8 cellular contexts compared by ENCODE assay signal in genomic region chr2:27051902-27052645, GRCh38. TPM values are rescaled to one million over a fixed set of nuclear protein-coding genes. Genes with fewer than 3 reads are reported as not detected.
A peak's percentile ranks its signal among the peaks of the same experiment; 100 is the strongest.
DNase-seq lines count a peak whose midpoint lies in the region; ATAC-seq and TF ChIP-seq lines count a peak whose summit lies in the region.

No MANE protein-coding gene starts in this region.

- peak overlapping the region; percentile 94 for H3K9ac ChIP-seq in trophoblast cell (ENCODE audit: low read length)

- H3K9me3 ChIP-seq in cardiac muscle cell (ENCODE audit: low read depth): no peaks in the 10 kb centered on the region
- no peaks in the 10 kb centered on the region for H3K9me3 ChIP-seq in trophoblast cell (ENCODE audit: insufficient read depth, low read depth, low read length)

- H3K9me3 Mint-ChIP-seq in activated T-cell treated with anti-CD3 and anti-CD28 coated beads, Interleukin-2, amount 50 U/mL, for 72 hours: peaks cover 0 to 1% of the 10 kb centered on the region in 2 donors

- H3K4me2 ChIP-seq in trophoblast cell (ENCODE audit: low read length): peak overlapping the region; percentile 92

- H3K14ac ChIP-seq in trophoblast cell (ENCODE audit: low read length): peak overlapping the region; percentile 86

- H2BK5ac ChIP-seq in trophoblast cell (ENCODE audit: low read depth, low read length, poor library complexity): peak overlapping the region; percentile 15

- WGBS in trophoblast cell (ENCODE audit: extremely low coverage, insufficient coverage, insufficient read length): no CpG with 5 or more reads among the region's 24 CpGs

- H3K4ac ChIP-seq in trophoblast cell (ENCODE audit: low read depth, low read length): peak overlapping the region; percentile 66

- TF ChIP-seq CTCF in C4-2B (conservative IDR thresholded peaks at IDR 0.05) (no peak), cardiac muscle cell (IDR thresholded peaks at IDR 0.05; ENCODE audit: low read depth, low read length) (no peak)

- H2BK12ac ChIP-seq in trophoblast cell (ENCODE audit: low read length): no peak overlapping the region

- peak overlapping the region; percentile 77 for H4K91ac ChIP-seq in trophoblast cell (ENCODE audit: low read depth, low read length)

- peak overlapping the region; percentile 77 for H3K18ac ChIP-seq in trophoblast cell (ENCODE audit: low read length)

- H3K4me3 Mint-ChIP-seq in activated T-cell treated with anti-CD3 and anti-CD28 coated beads, Interleukin-2, amount 50 U/mL, for 72 hours: peak overlapping the region; percentile 84 to 89

- H4K12ac ChIP-seq in trophoblast cell (ENCODE audit: low read depth, low read length): peak overlapping the region; percentile 73

- peak; percentile 4 for ATAC-seq in HG03045 (IDR thresholded peaks at IDR 0.05; ENCODE audit: unreplicated experiment)
- ATAC-seq in activated T-cell treated with anti-CD3 and anti-CD28 coated beads, Interleukin-2, amount 50 U/mL, for 72 hours (replicated peaks in 1 of 2): no peak

- H3K27me3 Mint-ChIP-seq in activated T-cell treated with anti-CD3 and anti-CD28 coated beads, Interleukin-2, amount 50 U/mL, for 72 hours (ENCODE audit: low read depth): no peaks in the 10 kb centered on the region

- H4K8ac ChIP-seq in trophoblast cell (ENCODE audit: low read depth, low read length): peak overlapping the region; percentile 89

- H3K36me3 ChIP-seq in cardiac muscle cell (peaks cover 33% of the 10 kb centered on the region), trophoblast cell (ENCODE audit: control insufficient read depth in 1 of 2, insufficient read depth in 2 of 2, low read length in 2 of 2) (peaks cover 18 to 28% of the 10 kb centered on the region in 2 experiments)

- H3K27ac ChIP-seq in C4-2B (peak overlapping the region; percentile 68), cardiac muscle cell (peak overlapping the region; percentile 96), trophoblast cell (ENCODE audit: low read depth, low read length) (no peak overlapping the region)

- peaks cover 17% of the 10 kb centered on the region for H3K79me1 ChIP-seq in trophoblast cell (ENCODE audit: low read length)

- peak overlapping the region; percentile 46 for H2AK5ac ChIP-seq in trophoblast cell (ENCODE audit: low read length)

- H2AFZ ChIP-seq in trophoblast cell (ENCODE audit: insufficient read depth, low read length, poor library complexity): peak overlapping the region; percentile 38

- no peak overlapping the region for H3K23ac ChIP-seq in trophoblast cell (ENCODE audit: low read length)

- H3K27ac Mint-ChIP-seq in activated T-cell treated with anti-CD3 and anti-CD28 coated beads, Interleukin-2, amount 50 U/mL, for 72 hours: peak overlapping the region; percentile 73

- H2BK120ac ChIP-seq in trophoblast cell (ENCODE audit: insufficient read depth, low read length, poor library complexity): peak overlapping the region; percentile 44

- H3K4me1 Mint-ChIP-seq in activated T-cell treated with anti-CD3 and anti-CD28 coated beads, Interleukin-2, amount 50 U/mL, for 72 hours (ENCODE audit: low read depth): peaks cover 27% of the 10 kb centered on the region

- peaks cover 3% of the 10 kb centered on the region for H3K79me2 ChIP-seq in trophoblast cell (ENCODE audit: control insufficient read depth, insufficient read depth, low read length, poor library complexity)

- H3K27me3 ChIP-seq in cardiac muscle cell: no peaks in the 10 kb centered on the region
- no peaks in the 10 kb centered on the region for H3K27me3 ChIP-seq in trophoblast cell (ENCODE audit: insufficient read depth, low read length)

- no peak for DNase-seq in activated T-cell treated with anti-CD3 and anti-CD28 coated beads, Interleukin-2, amount 50 U/mL, for 72 hours
- DNase-seq in cardiac muscle cell (ENCODE audit: low read depth in 1 of 2, low spot score in 1 of 2): peak in 1 of 2 donors; percentile 28
- no peak for DNase-seq in trophoblast cell
- no peak for DNase-seq in T-helper 9 cell
- DNase-seq in NCI-H345 (lab: John Stamatoyannopoulos, UW): no peak
- no peak for DNase-seq in stimulated activated CD4-positive, alpha-beta T cell treated with anti-CD3 and anti-CD28 coated beads, Interleukin-15, amount 100 ng/mL, for 24 hours

- peak overlapping the region; percentile 97 for H3K4me3 ChIP-seq in cardiac muscle cell
- peak overlapping the region; percentile 93 for H3K4me3 ChIP-seq in trophoblast cell (ENCODE audit: low read depth, low read length)

- H3K4me1 ChIP-seq in cardiac muscle cell (ENCODE audit: low read depth): peaks cover 9% of the 10 kb centered on the region
- peaks cover 9 to 17% of the 10 kb centered on the region in 2 experiments for H3K4me1 ChIP-seq in trophoblast cell (ENCODE audit: control insufficient read depth in 1 of 2, insufficient read depth in 2 of 2, low read length in 2 of 2)

- H3K36me3 Mint-ChIP-seq in activated T-cell treated with anti-CD3 and anti-CD28 coated beads, Interleukin-2, amount 50 U/mL, for 72 hours (ENCODE audit: insufficient read depth in 2 of 2): peaks cover 7 to 9% of the 10 kb centered on the region in 2 donors

RNA-seq across cellular contexts. Expression of gene AGBL5, which starts 0.6 kb away (rescaled TPM):
- total RNA-seq in activated T-cell treated with anti-CD3 and anti-CD28 coated beads, Interleukin-2, amount 50 U/mL, for 72 hours: 10 to 100 TPM; 12.1 to 16.1 TPM
- 52.0 and 52.5 TPM in 2 replicates for total RNA-seq in cardiac muscle cell
- 67.0 and 77.7 TPM in 2 replicates for polyA plus RNA-seq in cardiac muscle cell
- 24.8 and 25.8 TPM in 2 replicates for polyA plus RNA-seq in trophoblast cell (2013)

RNA-seq across cellular contexts. Expression of gene TMEM214, which starts 19.3 kb away (rescaled TPM):
- 10 to 100 TPM; 50.5 to 53.6 TPM for total RNA-seq in activated T-cell treated with anti-CD3 and anti-CD28 coated beads, Interleukin-2, amount 50 U/mL, for 72 hours
- 38.9 and 48.5 TPM in 2 replicates for total RNA-seq in cardiac muscle cell
- 46.9 and 66.3 TPM in 2 replicates for polyA plus RNA-seq in cardiac muscle cell
- 108 and 120 TPM in 2 replicates for polyA plus RNA-seq in trophoblast cell (2013)

RNA-seq across cellular contexts. Expression of gene OST4, which starts 19.4 kb away (rescaled TPM):
- 100 to 1,000 TPM; 238 to 260 TPM for total RNA-seq in activated T-cell treated with anti-CD3 and anti-CD28 coated beads, Interleukin-2, amount 50 U/mL, for 72 hours
- total RNA-seq in cardiac muscle cell: 289 and 303 TPM in 2 replicates
- polyA plus RNA-seq in cardiac muscle cell: 768 and 779 TPM in 2 replicates
- 1,181 and 1,209 TPM in 2 replicates for polyA plus RNA-seq in trophoblast cell (2013)

RNA-seq across cellular contexts. Expression of gene EMILIN1, which starts 26.3 kb away (rescaled TPM):
- 1 to 10 TPM in 1 of 2 donors, under 1 TPM in 1; 0.36 to 1.0 TPM for total RNA-seq in activated T-cell treated with anti-CD3 and anti-CD28 coated beads, Interleukin-2, amount 50 U/mL, for 72 hours
- 18.5 and 20.2 TPM in 2 replicates for total RNA-seq in cardiac muscle cell
- 12.2 and 15.6 TPM in 2 replicates for polyA plus RNA-seq in cardiac muscle cell
- 0.78 and 0.92 TPM in 2 replicates for polyA plus RNA-seq in trophoblast cell (2013)

RNA-seq across cellular contexts. Expression of gene KHK, which starts 34.5 kb away (rescaled TPM):
- total RNA-seq in activated T-cell treated with anti-CD3 and anti-CD28 coated beads, Interleukin-2, amount 50 U/mL, for 72 hours: 10 to 100 TPM; 11.9 to 12.9 TPM
- total RNA-seq in cardiac muscle cell: 9.0 and 9.6 TPM in 2 replicates
- polyA plus RNA-seq in cardiac muscle cell: 12.9 and 19.2 TPM in 2 replicates
- 19.7 and 22.3 TPM in 2 replicates for polyA plus RNA-seq in trophoblast cell (2013)
